In the genomic region with DNA sequence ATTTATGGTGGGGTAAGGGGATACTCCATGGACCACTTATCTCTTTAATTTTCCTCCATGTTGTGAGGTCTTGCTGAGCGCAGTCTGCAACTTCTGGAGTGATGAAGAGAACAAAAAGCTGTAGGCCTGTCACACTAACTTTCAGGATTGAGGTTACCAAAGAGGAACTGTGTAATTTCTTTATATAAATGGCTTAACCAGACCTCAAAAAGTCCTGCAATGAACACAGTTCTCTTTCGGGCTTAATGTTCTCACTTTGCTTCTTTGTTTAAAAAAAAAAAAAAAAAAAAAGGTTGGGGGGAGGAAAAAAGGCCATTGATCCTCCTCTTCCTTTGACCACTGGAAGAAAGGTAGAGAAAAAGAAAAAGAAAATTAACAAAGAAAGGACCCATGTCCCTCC, we compare ENCODE assay signal across 17 cellular contexts.
DNase-seq lines count a peak whose midpoint lies in the region; ATAC-seq and TF ChIP-seq lines count a peak whose summit lies in the region.
"Had no signal": no experiment of that assay in that cellular context is flagged by ENCODE, and none has a peak within 500 bp of the region (broad histone marks: within the 10 kb centered on the region; RNA-seq: fewer than 3 reads in every experiment).

No MANE protein-coding gene starts in this region.

- no peaks in the 10 kb centered on the region for H3K27me3 ChIP-seq in CD4-positive, alpha-beta memory T cell (ENCODE audit: insufficient read depth, low read length)

- peaks cover 10% of the 10 kb centered on the region for H3K4me1 ChIP-seq in CD4-positive, alpha-beta memory T cell (ENCODE audit: insufficient read depth, low read length)

- ATAC-seq in GM19351 (IDR thresholded peaks at IDR 0.05; ENCODE audit: unreplicated experiment) = peak; percentile 47
- ATAC-seq in HG02798 (IDR thresholded peaks at IDR 0.05; ENCODE audit: poor library complexity, unreplicated experiment) = peak; percentile 45
- peak; percentile 56 for ATAC-seq in HG03565 (IDR thresholded peaks at IDR 0.05; ENCODE audit: unreplicated experiment)
- ATAC-seq: left colon, sciatic nerve had no signal

- H3K4me3 Mint-ChIP-seq in CD4-positive, alpha-beta memory T cell = no peak overlapping the region
- H3K4me3 Mint-ChIP-seq: activated naive CD4-positive, alpha-beta T cell treated with anti-CD3 and anti-CD28 coated beads, Interleukin-2, amount 50 U/mL, for 24 hours; naive B cell; stimulated activated naive CD8-positive, alpha-beta T cell treated with anti-CD3 and anti-CD28 coated beads, Interleukin-15, Interleukin-2, amounts not matched to agents 100 ng/mL and 50 ng/mL, for 24 hours had no signal

- CTCF ChIA-PET in CD4-positive, alpha-beta memory T cell (lab: Charles Lee; ENCODE audit: partially characterized antibody) = no interaction called here

- no peak overlapping the region for H3K27ac Mint-ChIP-seq in CD4-positive, alpha-beta memory T cell
- H3K27ac Mint-ChIP-seq: activated naive CD4-positive, alpha-beta T cell treated with anti-CD3 and anti-CD28 coated beads, Interleukin-2, amount 50 U/mL, for 24 hours; stimulated activated naive CD8-positive, alpha-beta T cell treated with anti-CD3 and anti-CD28 coated beads, Interleukin-15, Interleukin-2, amounts not matched to agents 100 ng/mL and 50 ng/mL, for 24 hours had no signal

- H3K4me1 Mint-ChIP-seq in CD4-positive, alpha-beta memory T cell = peaks cover 10 to 22% (median 14%) of the 10 kb centered on the region in 4 donors

- H3K4me3 ChIP-seq in CD4-positive, alpha-beta memory T cell (ENCODE audit: low read length in 2 of 2) = no peak overlapping the region

- TF ChIP-seq CTCF in GM10266 (IDR thresholded peaks at IDR 0.05; ENCODE audit: control insufficient read depth, insufficient read depth, low read depth, missing control alignments) = no peak

- intact Hi-C loops in CD4-positive, alpha-beta memory T cell (cut with micrococcal nuclease) = no loop called here

- H3K9me3 ChIP-seq in CD4-positive, alpha-beta memory T cell (ENCODE audit: control insufficient read depth in 1 of 2, low read length in 2 of 2) = no peaks in the 10 kb centered on the region

- peaks cover 0 to 4% (median under 1%) of the 10 kb centered on the region in 8 donors for H3K9me3 Mint-ChIP-seq in CD4-positive, alpha-beta memory T cell
- H3K9me3 Mint-ChIP-seq: activated naive CD4-positive, alpha-beta T cell treated with anti-CD3 and anti-CD28 coated beads, Interleukin-2, amount 50 U/mL, for 24 hours had no signal

- peaks cover 3 to 8% of the 10 kb centered on the region in 2 donors for H3K27me3 Mint-ChIP-seq in CD4-positive, alpha-beta memory T cell

- H3K36me3 Mint-ChIP-seq in CD4-positive, alpha-beta memory T cell = no peaks in the 10 kb centered on the region
- H3K36me3 Mint-ChIP-seq: activated naive CD4-positive, alpha-beta T cell treated with anti-CD3 and anti-CD28 coated beads, Interleukin-2, amount 50 U/mL, for 24 hours; naive B cell had no signal

- no peaks in the 10 kb centered on the region for H3K36me3 ChIP-seq in CD4-positive, alpha-beta memory T cell (ENCODE audit: insufficient read depth, low read length)

- POLR2A ChIA-PET in CD4-positive, alpha-beta memory T cell (lab: Charles Lee; ENCODE audit: partially characterized antibody) = no interaction called here

- DNase-seq in GM10266 (ENCODE audit: extremely low spot score) = peak; percentile 29
- DNase-seq in GM19240 (ENCODE audit: insufficient read length, low spot score) = no peak
- no peak for DNase-seq in GOT3 (lab: John Stamatoyannopoulos, UW)
- no peak for DNase-seq in CD4-positive, alpha-beta memory T cell
- no peak for DNase-seq in activated CD4-positive, alpha-beta T cell treated with anti-CD3 and anti-CD28 coated beads for 1 hour
- DNase-seq: central memory CD4-positive, alpha-beta T cell; IMR-90; left colon; naive B cell; NCI-H82; SIG-M5 had no signal

- H3K27ac ChIP-seq in CD4-positive, alpha-beta memory T cell (ENCODE audit: low read depth, low read length) = no peak overlapping the region
